36 cellular contexts compared by ENCODE assay signal in the genomic region with DNA sequence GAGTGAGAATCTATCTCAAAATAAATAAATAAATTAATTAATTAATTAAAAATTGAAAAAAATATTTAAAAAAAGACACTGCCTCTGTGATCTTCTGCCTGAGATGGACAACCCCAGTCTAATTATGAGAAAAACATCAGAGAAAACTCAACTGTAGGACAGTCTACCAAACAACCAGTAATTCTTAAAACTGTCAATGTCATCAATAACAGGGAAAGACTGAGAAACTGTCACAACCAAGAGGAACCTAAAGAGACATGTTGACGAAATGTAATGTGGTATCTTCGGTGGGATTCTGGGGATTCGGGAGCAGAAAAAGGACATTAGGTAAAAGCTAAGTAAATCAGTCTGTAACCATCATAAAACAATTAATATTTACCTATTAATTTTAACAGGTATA.
"Had no signal": no experiment of that assay in that cellular context is flagged by ENCODE, and none has a peak within 500 bp of the region (broad histone marks: within the 10 kb centered on the region; RNA-seq: fewer than 3 reads in every experiment).

No MANE protein-coding gene starts in this region.

- DNase-seq: Karpas-422, Kasumi-1, MG63, MM.1S, MV-4-11, NCI-H1048, NCI-H1092, NCI-H1092 treated with DMSO at 0.1 percent for 48 hours, NCI-H1105, NCI-H1105 treated with DMSO at 0.1 percent for 48 hours, NCI-H1417, NCI-H1417 treated with DMSO at 0.1 percent for 48 hours, NCI-H1436, NCI-H1436 treated with DMSO at 0.1 percent for 48 hours, NCI-H146, NCI-H1694, NCI-H1694 treated with DMSO at 0.1 percent for 48 hours, NCI-H187, NCI-H187 treated with DMSO at 0.1 percent for 48 hours, NCI-H1930, NCI-H2029, NCI-H2029 treated with DMSO at 0.1 percent for 48 hours, NCI-H2081, NCI-H2081 treated with DMSO at 0.1 percent for 48 hours, NCI-H2107, NCI-H2171, NCI-H2171 treated with DMSO at 0.1 percent for 48 hours, NCI-H2227 treated with DMSO at 0.1 percent for 48 hours, NCI-H226, NCI-H345, NCI-H446, NCI-H446 treated with DMSO at 0.1 percent for 48 hours, NCI-H510A, NCI-H510A treated with DMSO at 0.1 percent for 48 hours, NCI-H524, NCI-H524 treated with DMSO at 0.1 percent for 48 hours had no signal

- H3K4me3 ChIP-seq: MG63 had no signal

- H3K9me3 ChIP-seq: MG63 had no signal

- H3K27me3 ChIP-seq: MG63 had no signal

- H3K36me3 ChIP-seq: MG63 had no signal
